36 cellular contexts compared by ENCODE assay signal in the genomic region with DNA sequence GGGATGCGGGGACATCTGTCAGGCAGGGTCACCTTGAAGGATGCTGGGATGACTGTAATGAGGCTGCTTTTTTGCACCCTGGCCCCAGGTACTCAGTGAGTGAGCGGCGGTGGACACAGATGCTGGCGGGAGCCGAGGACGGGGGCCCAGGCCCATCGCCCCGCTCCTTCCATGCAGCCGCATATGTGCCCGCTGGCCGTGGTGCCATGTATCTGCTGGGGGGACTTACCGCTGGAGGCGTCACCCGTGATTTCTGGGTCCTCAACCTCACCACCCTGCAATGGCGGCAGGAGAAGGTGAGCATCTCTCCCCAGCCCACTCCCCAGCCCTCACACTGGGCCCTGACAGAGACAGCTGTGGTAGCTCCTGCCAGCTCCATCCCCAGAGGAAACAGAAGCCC. TPM values are rescaled to one million over a fixed set of nuclear protein-coding genes. Genes with fewer than 3 reads are reported as not detected.
"Had no signal": no experiment of that assay in that cellular context is flagged by ENCODE, and none has a peak within 500 bp of the region (broad histone marks: within the 10 kb centered on the region; RNA-seq: fewer than 3 reads in every experiment).

No MANE protein-coding gene starts in this region.

- H3K9me3 ChIP-seq: adrenal gland, ascending aorta, body of pancreas, breast epithelium had no signal

- H3K4me1 ChIP-seq: adrenal gland, ascending aorta, body of pancreas, breast epithelium had no signal

- H3K27ac ChIP-seq: adrenal gland, ascending aorta, body of pancreas, brain microvascular endothelial cell, breast epithelium, cardiac muscle cell had no signal

- ATAC-seq: activated naive CD4-positive, alpha-beta T cell treated with anti-CD3 and anti-CD28 coated beads, Interleukin-2, amount 50 U/mL, for 72 hours; activated naive CD8-positive, alpha-beta T cell treated with anti-CD3 and anti-CD28 coated beads, Interleukin-2, amount 50 U/mL, for 24 hours; activated T-cell treated with anti-CD3 and anti-CD28 coated beads, Interleukin-2, amount 50 U/mL, for 4 hours; activated T-cell treated with anti-CD3 and anti-CD28 coated beads, Interleukin-2, amount 50 U/mL, for 72 hours; activated T-helper 17 cell treated with anti-CD3 and anti-CD28 coated beads, Interleukin-2, amount 50 U/mL, for 72 hours; body of pancreas had no signal

- H3K4me3 ChIP-seq: adrenal gland, ascending aorta, body of pancreas, breast epithelium, cardiac muscle cell had no signal

- DNase-seq: activated effector memory CD4-positive, alpha-beta T cell treated with anti-CD3 and anti-CD28 coated beads, Interleukin-2, amount 50 U/mL, for 16 hours; activated effector memory CD4-positive, alpha-beta T cell treated with Interleukin-2 at 50 U/mL for 16 hours; activated gamma-delta T cell; activated gamma-delta T cell treated with Interleukin-2 at 50 U/mL for 16 hours; activated naive CD4-positive, alpha-beta T cell; activated naive CD4-positive, alpha-beta T cell treated with anti-CD3 and anti-CD28 coated beads for 36 hours; activated naive CD4-positive, alpha-beta T cell treated with anti-CD3 and anti-CD28 coated beads, Interleukin-2, amount 10 ng/mL, durations not matched to agents 7 days and 5 days; activated naive CD4-positive, alpha-beta T cell treated with anti-CD3 and anti-CD28 coated beads, Interleukin-2, amount 50 U/mL, for 16 hours; activated naive CD4-positive, alpha-beta T cell treated with Interleukin-2 at 50 U/mL for 16 hours; activated naive CD8-positive, alpha-beta T cell treated with anti-CD3 and anti-CD28 coated beads for 36 hours; activated naive CD8-positive, alpha-beta T cell treated with anti-CD3 and anti-CD28 coated beads, Interleukin-2, amount 10 ng/mL, durations not matched to agents 7 days and 5 days; activated naive CD8-positive, alpha-beta T cell treated with anti-CD3 and anti-CD28 coated beads, Interleukin-2, amount 50 U/mL, for 24 hours; activated T-cell treated with anti-CD3 and anti-CD28 coated beads, Interleukin-2, amount 50 U/mL, for 24 hours; activated T-cell treated with anti-CD3 and anti-CD28 coated beads, Interleukin-2, amount 50 U/mL, for 4 hours; activated T-cell treated with anti-CD3 and anti-CD28 coated beads, Interleukin-2, amount 50 U/mL, for 48 hours; activated T-cell treated with anti-CD3 and anti-CD28 coated beads, Interleukin-2, amount 50 U/mL, for 72 hours; adrenal gland; amniotic stem cell; amygdala; anterior cingulate cortex; aorta; body of pancreas; brain microvascular endothelial cell; central memory CD4-positive, alpha-beta T cell; cerebellar nuclear complex had no signal

- H3K27me3 ChIP-seq: adrenal gland, ascending aorta, body of pancreas, brain microvascular endothelial cell, breast epithelium, cardiac muscle cell had no signal

RNA-seq across cellular contexts. Expression of a gene that starts 33.4 kb away (rescaled TPM):
- total RNA-seq: activated naive CD4-positive, alpha-beta T cell treated with anti-CD3 and anti-CD28 coated beads for 36 hours; activated naive CD4-positive, alpha-beta T cell treated with anti-CD3 and anti-CD28 coated beads, Interleukin-2, amount 50 U/mL, for 72 hours; activated naive CD8-positive, alpha-beta T cell treated with anti-CD3 and anti-CD28 coated beads for 36 hours; activated naive CD8-positive, alpha-beta T cell treated with anti-CD3 and anti-CD28 coated beads, Interleukin-2, amount 10 ng/mL, durations not matched to agents 7 days and 5 days; activated T-cell treated with anti-CD3 and anti-CD28 coated beads, Interleukin-2, amount 50 U/mL, for 4 hours; activated T-helper 1 cell treated with anti-CD3 and anti-CD28 coated beads, Interleukin-12 subunit alpha, Interleukin-12 subunit beta, Interleukin-2, Interleukin-4 antibody, amounts not matched to agents 30 ng/mL and 10 ng/mL and 1 ng/mL, durations not matched to agents 14 hours and 24 hours and 36 hours; activated T-helper 2 cell treated with anti-CD3 and anti-CD28 coated beads, Interferon-gamma antibody, Interleukin-2, Interleukin-4, amounts not matched to agents 10 μg/mL and 5 μg/mL and 100 μg/mL, durations not matched to agents 14 hours and 24 hours and 36 hours; ascending aorta; body of pancreas; bronchial epithelial cell; cerebellum; chondrocyte had no signal

RNA-seq across cellular contexts. Expression of a gene that starts 43.6 kb away (rescaled TPM):
- total RNA-seq: activated naive CD4-positive, alpha-beta T cell treated with anti-CD3 and anti-CD28 coated beads for 36 hours; activated T-cell treated with anti-CD3 and anti-CD28 coated beads, Interleukin-2, amount 50 U/mL, for 4 hours; aorta; ascending aorta; astrocyte; body of pancreas had no signal

RNA-seq across cellular contexts. Expression of a gene that starts 54.8 kb away (rescaled TPM):
- total RNA-seq: ascending aorta, bronchial epithelial cell had no signal
